ENCODE assay signal across 14 cellular contexts in the genomic region with DNA sequence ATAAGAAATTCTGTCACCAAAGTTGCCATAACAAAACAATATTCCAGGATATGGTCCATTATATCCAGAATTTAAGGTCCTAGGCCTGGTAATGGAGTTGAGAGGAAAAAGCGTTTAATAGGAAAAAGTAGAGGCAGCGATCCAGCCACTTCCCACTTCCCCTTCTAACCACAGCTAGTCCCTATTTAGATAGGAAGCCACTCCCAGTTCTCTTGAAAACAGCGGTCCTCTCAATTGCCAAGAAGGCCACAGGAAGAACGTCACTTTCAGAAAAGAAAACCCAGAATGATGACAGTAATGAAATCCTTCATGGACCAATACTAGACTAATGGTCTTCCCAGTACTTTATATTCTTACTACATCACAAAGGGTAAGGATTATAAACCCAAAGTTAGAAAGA. TPM values are rescaled to one million over a fixed set of nuclear protein-coding genes. Genes with fewer than 3 reads are reported as not detected.
DNase-seq lines count a peak whose midpoint lies in the region; ATAC-seq, FAIRE-seq and TF ChIP-seq lines count a peak whose summit lies in the region.
"Had no signal": no experiment of that assay in that cellular context is flagged by ENCODE, and none has a peak within 500 bp of the region (broad histone marks: within the 10 kb centered on the region; RNA-seq: fewer than 3 reads in every experiment).

No MANE protein-coding gene starts in this region.

- peak overlapping the region; percentile 15 for H3K27ac Mint-ChIP-seq in T-helper 1 cell treated with Interleukin-12 subunit alpha and Interleukin-12 subunit beta and Interleukin-4 antibody, amounts not matched to agents 30 μg/mL and 1 μg/mL, for 36 hours
- H3K27ac Mint-ChIP-seq: mesothelial cell of epicardium had no signal

- no peak overlapping the region for H3K4me3 Mint-ChIP-seq in T-helper 1 cell treated with Interleukin-12 subunit alpha and Interleukin-12 subunit beta and Interleukin-4 antibody, amounts not matched to agents 30 μg/mL and 1 μg/mL, for 36 hours
- H3K4me3 Mint-ChIP-seq: mesothelial cell of epicardium had no signal

- no peaks in the 10 kb centered on the region for H3K36me3 Mint-ChIP-seq in T-helper 1 cell treated with Interleukin-12 subunit alpha and Interleukin-12 subunit beta and Interleukin-4 antibody, amounts not matched to agents 30 μg/mL and 1 μg/mL, for 36 hours (ENCODE audit: low read depth)

- H3K9me3 Mint-ChIP-seq in T-helper 1 cell treated with Interleukin-12 subunit alpha and Interleukin-12 subunit beta and Interleukin-4 antibody, amounts not matched to agents 30 μg/mL and 1 μg/mL, for 36 hours = no peaks in the 10 kb centered on the region

- peaks cover 20% of the 10 kb centered on the region for H3K4me1 Mint-ChIP-seq in T-helper 1 cell treated with Interleukin-12 subunit alpha and Interleukin-12 subunit beta and Interleukin-4 antibody, amounts not matched to agents 30 μg/mL and 1 μg/mL, for 36 hours (ENCODE audit: low read depth)

- no peak for FAIRE-seq in GM12891 (lab: Jason Lieb, UNC)

- ATAC-seq in GM18505 (IDR thresholded peaks at IDR 0.05; ENCODE audit: unreplicated experiment) = no peak
- ATAC-seq in GM21367 (IDR thresholded peaks at IDR 0.05; ENCODE audit: unreplicated experiment) = no peak

- H3K4me3 ChIP-seq in fibroblast of the aortic adventitia (ENCODE audit: low read depth, low read length) = no peak overlapping the region
- H3K4me3 ChIP-seq: dorsolateral prefrontal cortex had no signal

- DNase-seq in GM12891 (ENCODE audit: insufficient read length, low spot score) (no peak), fibroblast of the aortic adventitia (ENCODE audit: low read depth) (peak; percentile 52), pulmonary artery endothelial cell (ENCODE audit: low read depth, low spot score) (peak; percentile 57), HK-2 (ENCODE audit: unreplicated experiment) (no peak), foreskin melanocyte (no peak)
- DNase-seq: activated CD4-positive, CD25-positive, alpha-beta regulatory T cell treated with anti-CD3 and anti-CD28 coated beads, Interleukin-2, amount 50 U/mL, for 72 hours; activated naive CD4-positive, alpha-beta T cell treated with Interleukin-2 at 50 U/mL for 16 hours; dorsolateral prefrontal cortex; NCI-H446 treated with DMSO at 0.1 percent for 48 hours; SHP77 treated with DMSO at 0.1 percent for 48 hours had no signal

- no peaks in the 10 kb centered on the region for H3K27me3 Mint-ChIP-seq in T-helper 1 cell treated with Interleukin-12 subunit alpha and Interleukin-12 subunit beta and Interleukin-4 antibody, amounts not matched to agents 30 μg/mL and 1 μg/mL, for 36 hours (ENCODE audit: low read depth)

- TF ChIP-seq CTCF in fibroblast of the aortic adventitia (IDR thresholded peaks at IDR 0.05; ENCODE audit: insufficient read depth, low read length) = no peak

- TF ChIP-seq POLR2A in GM12891 (IDR thresholded peaks at IDR 0.05; ENCODE audit: low read depth, low read length) = no peak
- TF ChIP-seq POLR2A in GM18505 (IDR thresholded peaks at IDR 0.05; ENCODE audit: borderline replicate concordance, extremely low read depth, insufficient read depth, insufficient read length) = no peak

TF ChIP-seq in GM12891, 5 proteins besides CTCF, POLR2A, EP300 and RAD21:
- TF ChIP-seq POLR2AphosphoS5 (IDR thresholded peaks at IDR 0.05; ENCODE audit: low read depth, low read length) = no peak
- TF ChIP-seq SPI1 (IDR thresholded peaks at IDR 0.05; ENCODE audit: low read depth, low read length) = peak; percentile 44; the same call in 1 of the 2 replicates
- no peak for TF ChIP-seq PAX5 (IDR thresholded peaks at IDR 0.05; ENCODE audit: insufficient read depth, low read length, severe bottlenecking)

RNA-seq across cellular contexts. Expression of a gene that starts 38.6 kb away (rescaled TPM):
- 1.0 TPM for polyA plus RNA-seq in GM12891 (2012; ENCODE audit: low read depth, missing spikeins)
- total RNA-seq in fibroblast of the aortic adventitia (ENCODE audit: low replicate concordance) = 29.0 and 67.2 TPM in 2 replicates
- 138 and 158 TPM in 2 replicates for total RNA-seq in pulmonary artery endothelial cell

Comparison
In these comparisons a context has a peak if more than half of its experiments do, and no peak if none do; other contexts are left out.
1. DNase-seq: peak in fibroblast of the aortic adventitia (single experiment) and pulmonary artery endothelial cell (single experiment); none in GM12891 (single experiment), HK-2 (single experiment) and foreskin melanocyte (single experiment).